ENCODE assay signal across 1 cellular context in the genomic region with DNA sequence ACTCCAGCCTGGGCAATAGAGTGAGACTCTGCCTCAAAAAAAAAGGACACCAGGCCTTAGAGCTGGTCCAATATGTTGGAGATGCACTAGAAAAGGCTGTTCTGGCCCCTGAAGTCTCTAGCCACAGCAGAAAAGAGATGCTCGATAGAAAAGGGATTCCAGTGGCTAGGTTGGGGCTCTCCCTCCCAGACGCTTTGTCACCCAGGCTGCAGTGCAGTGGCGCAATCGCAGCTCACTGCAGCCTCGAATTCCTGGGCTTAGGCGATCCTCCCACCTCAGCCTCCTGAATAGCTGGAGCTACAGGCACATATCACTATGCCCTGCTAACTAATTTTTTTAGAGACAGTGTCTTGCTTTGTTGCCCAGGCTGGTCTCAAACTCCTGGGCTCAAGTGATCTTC.
TF ChIP-seq lines count a peak whose summit lies in the region.

No MANE protein-coding gene starts in this region.

TF ChIP-seq in H1, 55 proteins besides CTCF, POLR2A, EP300 and RAD21:
- TF ChIP-seq CEBPB (IDR thresholded peaks at IDR 0.05; ENCODE audit: low read depth, low read length) = 0 out of 2 replicates have a peak, but pooled peaks have one; percentile 1
- no peak for TF ChIP-seq CREB1 (IDR thresholded peaks at IDR 0.05)
TF ChIP-seq in H1: peak in this region for 1.
